In the genomic region with DNA sequence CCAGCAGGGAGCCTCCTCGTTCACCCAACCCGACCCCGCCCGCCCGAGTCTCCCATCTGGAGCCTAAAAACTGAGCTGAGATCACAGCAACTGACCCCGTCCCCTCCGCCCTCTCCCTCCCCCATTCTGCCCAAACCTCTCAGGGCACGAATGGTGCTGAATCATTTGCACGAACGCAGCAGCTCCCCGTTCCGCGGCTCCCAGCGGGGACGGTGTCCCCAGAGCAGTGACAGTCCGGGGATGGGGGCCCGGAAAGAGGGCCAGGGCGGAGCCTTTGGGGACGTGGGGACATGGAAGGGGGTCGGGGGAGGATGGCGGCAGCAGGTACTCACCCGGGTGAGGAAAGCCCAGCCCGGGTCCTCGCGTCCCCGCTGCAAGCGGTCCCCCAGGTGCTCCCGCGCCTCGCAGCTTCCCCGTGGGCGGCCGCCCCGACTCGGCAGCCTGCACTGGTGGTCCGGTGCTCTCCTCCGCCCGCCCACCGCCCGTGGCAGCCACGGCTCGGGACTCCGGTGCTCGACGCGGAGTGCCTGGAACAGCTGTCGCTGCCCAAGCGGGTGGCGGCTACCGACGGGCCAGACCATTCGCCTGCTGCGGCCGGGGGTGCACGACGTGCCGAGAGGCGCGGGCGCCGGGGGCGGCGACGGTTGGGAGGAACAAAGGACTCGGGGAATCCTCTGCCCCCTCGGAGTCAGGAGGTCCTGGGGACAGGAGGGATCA, we compare ENCODE assay signal across 8 cellular contexts. TPM values are rescaled to one million over a fixed set of nuclear protein-coding genes. Genes with fewer than 3 reads are reported as not detected.
DNase-seq lines count a peak whose midpoint lies in the region; ATAC-seq and TF ChIP-seq lines count a peak whose summit lies in the region.

TSS of gene TTLL7 (minus strand) at position 534 of the 717 bp plus-strand sequence. CDS start 46,921 bp downstream, outside the sequence.

- peak; percentile 68 to 85 (median 73) for TF ChIP-seq POLR2A in body of pancreas (IDR thresholded peaks at IDR 0.05)

- no peaks in the 10 kb centered on the region for H3K27me3 ChIP-seq in body of pancreas
- peaks cover 68% of the 10 kb centered on the region for H3K27me3 ChIP-seq in iPS-20b (ENCODE audit: insufficient read depth, low read length)
- H3K27me3 ChIP-seq in skeletal muscle satellite cell (ENCODE audit: control insufficient read depth, insufficient read depth, low read length) = no peaks in the 10 kb centered on the region

- ATAC-seq in HG02678 (IDR thresholded peaks at IDR 0.05; ENCODE audit: unreplicated experiment) = peak; percentile 84
- peak; percentile 96 for ATAC-seq in body of pancreas

- TF ChIP-seq CTCF in GM13977 (IDR thresholded peaks at IDR 0.05; ENCODE audit: extremely low read depth, insufficient read depth, missing control alignments) (no peak), body of pancreas (IDR thresholded peaks at IDR 0.05) (no peak)

- H3K4me1 ChIP-seq in body of pancreas (peaks cover 21% of the 10 kb centered on the region), iPS-20b (ENCODE audit: insufficient read depth, low read length) (peaks cover 2% of the 10 kb centered on the region; the same call in 1 of the 2 replicates), skeletal muscle satellite cell (ENCODE audit: control insufficient read depth, insufficient read depth, low read length) (peaks cover 26% of the 10 kb centered on the region)

- H3K4me3 ChIP-seq in body of pancreas = peak within 1 kb of the TSS; percentile 78 to 96
- H3K4me3 ChIP-seq in iPS-20b (ENCODE audit: low read length) = peak within 1 kb of the TSS; percentile 86
- H3K4me3 ChIP-seq in skeletal muscle satellite cell (ENCODE audit: low read length) = peak within 1 kb of the TSS; percentile 98

- intact Hi-C loops in body of pancreas (cut with DNase I) = no loop called here

- in situ Hi-C loops in GM13977 (cut with MboI; ENCODE audit: low pct_unique_long_range_greater_than_20kb, low sequenced_read_pairs, unreplicated experiment) = no loop called here
- in situ Hi-C loops in G401 (cut with HindIII; ENCODE audit: low sequenced_read_pairs) = no loop called here

- H3K4me2 ChIP-seq in skeletal muscle satellite cell (ENCODE audit: low read length) = peak within 1 kb of the TSS; percentile 80

- peak within 1 kb of the TSS; percentile 87 for H3K9ac ChIP-seq in iPS-20b (ENCODE audit: low read depth, low read length)
- H3K9ac ChIP-seq in skeletal muscle satellite cell (ENCODE audit: low read depth, low read length) = peak within 1 kb of the TSS; percentile 99

- H3K27ac ChIP-seq in body of pancreas (peak within 1 kb of the TSS; percentile 82 to 90 (median 84)), iPS-20b (ENCODE audit: low read length) (no peak within 1 kb of the TSS)

- H3K36me3 ChIP-seq in body of pancreas (replicated peaks in 1 of 2; ENCODE audit: insufficient read depth in 1 of 2, low read depth in 2 of 2) = no peaks in the 10 kb centered on the region
- H3K36me3 ChIP-seq in iPS-20b (ENCODE audit: insufficient read depth, low read depth, low read length) = no peaks in the 10 kb centered on the region
- no peaks in the 10 kb centered on the region for H3K36me3 ChIP-seq in skeletal muscle satellite cell (ENCODE audit: insufficient read depth, low read length)

- WGBS in body of pancreas, 2 donors = 0% methylated on average over 7 to 66 of the region's 66 CpGs

- DNase-seq in GM13977 (ENCODE audit: low spot score) = peak; percentile 80
- peak; percentile 87 to 97 (median 96) for DNase-seq in NCI-H1417 (lab: John Stamatoyannopoulos, UW)
- DNase-seq in T1000 (lab: John Stamatoyannopoulos, UW) = peak; percentile 80
- DNase-seq in body of pancreas = peak; percentile 80 to 87 (median 84)
- DNase-seq in G401 (ENCODE audit: low spot score) = no peak

- H3K9me3 ChIP-seq in body of pancreas = no peaks in the 10 kb centered on the region
- H3K9me3 ChIP-seq in iPS-20b (ENCODE audit: insufficient read depth, low read depth, low read length) = no peaks in the 10 kb centered on the region
- no peaks in the 10 kb centered on the region for H3K9me3 ChIP-seq in skeletal muscle satellite cell (replicated peaks; ENCODE audit: low read length)

RNA-seq across cellular contexts. Expression of gene TTLL7, which starts in this region (rescaled TPM):
- total RNA-seq in body of pancreas = 10 to 100 TPM; 25.7 to 29.0 TPM
- total RNA-seq in skeletal muscle satellite cell (2012; rRNA removed) = 6.6 TPM in 2 replicates
- not detected in 2 replicates for total RNA-seq in G401 (2014; rRNA removed; shearing (Covaris generic))

Comparison
In these comparisons a context has a peak if more than half of its experiments do, and no peak if none do; other contexts are left out.
1. RNA of gene TTLL7 (total RNA-seq): 25.7 to 29.0 TPM in body of pancreas; not detected in G401; every median in the first group is over 10 times any median in the second.
2. Peak in every context shown above with its lines, with median percentiles within 50 percentile points of each other: H3K4me3 ChIP-seq.